ENCODE assay signal across 11 cellular contexts in the genomic region with DNA sequence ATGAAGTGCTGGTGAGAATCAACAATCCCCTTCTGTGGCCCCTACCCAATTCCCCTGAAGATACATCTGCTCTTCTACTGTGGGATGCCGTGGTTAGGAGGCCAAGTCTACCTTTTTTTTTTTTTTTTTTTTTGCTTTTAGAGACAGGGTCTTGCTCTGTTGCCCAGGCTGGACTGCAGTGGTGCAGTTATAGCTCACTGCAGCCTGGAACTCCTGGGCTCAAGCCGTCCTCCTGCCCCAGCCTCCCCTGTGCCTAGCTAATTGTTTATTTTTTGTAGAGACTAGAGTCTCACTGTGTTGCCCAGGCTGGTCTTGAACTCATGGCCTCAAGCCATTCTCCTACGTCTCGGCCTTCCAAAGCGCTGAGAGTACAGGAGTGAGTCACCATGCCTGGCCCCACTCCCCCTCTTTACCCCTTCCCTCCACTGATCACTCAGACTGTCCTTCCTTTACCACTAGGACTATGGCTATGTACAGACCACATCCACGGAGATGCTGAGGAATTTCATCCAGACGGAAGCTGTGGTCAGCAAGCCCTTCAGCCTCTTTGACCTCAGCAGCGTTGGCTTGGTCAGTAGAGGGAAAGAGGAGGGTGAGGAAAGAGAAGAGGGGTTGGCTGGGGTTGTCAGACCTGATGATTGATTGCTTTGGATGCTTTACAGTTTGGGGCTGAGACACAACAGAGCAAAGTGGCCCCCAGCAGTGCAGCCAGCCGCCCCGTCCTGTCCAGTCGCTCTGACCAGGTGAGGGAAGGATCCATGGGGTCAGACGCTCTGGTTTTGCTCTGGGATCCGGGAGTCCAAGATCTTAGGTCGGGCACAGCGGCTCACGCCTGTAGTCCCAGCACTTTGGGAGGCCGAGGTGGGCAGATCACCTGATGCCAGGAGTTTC. TPM values are rescaled to one million over a fixed set of nuclear protein-coding genes. Genes with fewer than 3 reads are reported as not detected.
DNase-seq lines count a peak whose midpoint lies in the region; ATAC-seq and TF ChIP-seq lines count a peak whose summit lies in the region.
"Had no signal": no experiment of that assay in that cellular context is flagged by ENCODE, and none has a peak within 500 bp of the region (broad histone marks: within the 10 kb centered on the region; RNA-seq: fewer than 3 reads in every experiment).

No MANE protein-coding gene starts in this region.

- DNase-seq in ACHN (peak; percentile 32), HCT116 (ENCODE audit: low read depth, low spot score) (no peak), DMS 273 treated with DMSO at 0.1 percent for 48 hours (lab: John Stamatoyannopoulos, UW) (no peak)
- no peak for DNase-seq in activated CD8-positive, alpha-beta T cell treated with anti-CD3 and anti-CD28 coated beads for 36 hours
- no peak for DNase-seq in stimulated activated CD4-positive, alpha-beta T cell treated with anti-CD3 and anti-CD28 coated beads, Interleukin-15, amount 100 ng/mL, for 24 hours
- DNase-seq: effector memory CD4-positive, alpha-beta T cell; H7; MG63 had no signal

- H3K4me3 ChIP-seq in HCT116 (replicated peaks in 1 of 2; ENCODE audit: low read depth in 1 of 2, low read length in 2 of 2) (peak overlapping the region; percentile 90 to 94), iPS-20b (ENCODE audit: low read length) (peak overlapping the region; percentile 96; the same call in 1 of the 2 replicates)

- no peaks in the 10 kb centered on the region for H3K27me3 Mint-ChIP-seq in activated CD8-positive, alpha-beta T cell treated with anti-CD3 and anti-CD28 coated beads for 36 hours

- H3K4me3 Mint-ChIP-seq in activated CD8-positive, alpha-beta T cell treated with anti-CD3 and anti-CD28 coated beads for 36 hours = peak overlapping the region; percentile 91

- H3K4me2 ChIP-seq in HCT116 (ENCODE audit: low read length) = peak overlapping the region; percentile 98

- H3K36me3 ChIP-seq in HCT116 (ENCODE audit: control insufficient read depth in 1 of 2, insufficient read depth in 2 of 2, low read length in 2 of 2) = peaks cover 20 to 34% of the 10 kb centered on the region in 2 experiments
- H3K36me3 ChIP-seq in iPS-20b (ENCODE audit: insufficient read depth, low read depth, low read length) = peaks cover 66% of the 10 kb centered on the region

- no peak overlapping the region for H2AFZ ChIP-seq in HCT116 (ENCODE audit: low read depth, low read length, poor library complexity, severe bottlenecking)

- H3K27ac Mint-ChIP-seq in activated CD8-positive, alpha-beta T cell treated with anti-CD3 and anti-CD28 coated beads for 36 hours = peak overlapping the region; percentile 72

- RAD21 ChIA-PET in HCT116 (lab: Charles Lee; ENCODE audit: low non-redundant PET in 1 of 2, low total read pairs in 2 of 2, uncharacterized antibody in 2 of 2, unreplicated experiment in 2 of 2) = no interaction called here

- H3K27me3 ChIP-seq in HCT116 (ENCODE audit: insufficient read depth, low read length) (no peaks in the 10 kb centered on the region), iPS-20b (ENCODE audit: insufficient read depth, low read length) (no peaks in the 10 kb centered on the region)
- H3K27me3 ChIP-seq: MG63 had no signal

- H3K4me1 Mint-ChIP-seq in activated CD8-positive, alpha-beta T cell treated with anti-CD3 and anti-CD28 coated beads for 36 hours (ENCODE audit: low read depth) = peaks cover 27% of the 10 kb centered on the region

- intact Hi-C loops in HCT116 (cut with micrococcal nuclease) = no loop called here
- intact Hi-C loops in activated CD8-positive, alpha-beta T cell treated with anti-CD3 and anti-CD28 coated beads for 36 hours (cut with micrococcal nuclease) = no loop called here

- H3K9me3 ChIP-seq in HCT116 (ENCODE audit: control insufficient read depth in 1 of 2, insufficient read depth in 1 of 2, low read depth in 1 of 2, low read length in 2 of 2) = no peaks in the 10 kb centered on the region
- H3K9me3 ChIP-seq in iPS-20b (ENCODE audit: insufficient read depth, low read depth, low read length) = no peaks in the 10 kb centered on the region
- H3K9me3 ChIP-seq: MG63 had no signal

- peak overlapping the region; percentile 100 for H3K9ac ChIP-seq in HCT116 (ENCODE audit: low read length)
- peak overlapping the region; percentile 100; the same call in 1 of the 2 replicates for H3K9ac ChIP-seq in iPS-20b (ENCODE audit: low read depth, low read length)

- TF ChIP-seq CTCF in HCT116 (IDR thresholded peaks at IDR 0.05 in 2 of 3, conservative IDR thresholded peaks at IDR 0.05 in 1 of 3; ENCODE audit: borderline replicate concordance in 1 of 3, insufficient read depth in 1 of 3, low read depth in 2 of 3, low read length in 2 of 3) = no peak
- no peak for TF ChIP-seq CTCF in activated CD8-positive, alpha-beta T cell treated with anti-CD3 and anti-CD28 coated beads for 36 hours (IDR thresholded peaks at IDR 0.05)

- peaks cover 7% of the 10 kb centered on the region; the same call in 1 of the 2 replicates for H4K20me1 ChIP-seq in HCT116 (ENCODE audit: insufficient read depth)

- no peak for TF ChIP-seq POLR2A in HCT116 (IDR thresholded peaks at IDR 0.05; ENCODE audit: borderline replicate concordance, extremely low read depth, insufficient read depth, insufficient read length)

- no peaks in the 10 kb centered on the region for H3K9me2 ChIP-seq in HCT116 (ENCODE audit: insufficient read depth)

- peaks cover 36% of the 10 kb centered on the region for H3K79me2 ChIP-seq in HCT116 (ENCODE audit: insufficient read depth, low read length)

- peak overlapping the region; percentile 88 for H3K27ac ChIP-seq in HCT116 (ENCODE audit: low read depth, low read length)
- no peak overlapping the region for H3K27ac ChIP-seq in iPS-20b (ENCODE audit: low read length)

- POLR2A ChIA-PET in HCT116 (lab: Charles Lee) = interaction anchor here (0.7 to 2.9 kb wide), 6 partner anchors 10 to 113 kb away, joined by 3 to 11 read pairs (median 4); a partner anchor contains a TSS
- POLR2A ChIA-PET in activated CD8-positive, alpha-beta T cell treated with anti-CD3 and anti-CD28 coated beads for 36 hours (lab: Charles Lee) = interaction anchor here (1.1 to 8.5 kb wide), 4 partner anchors 10 to 479 kb away, joined by 3 to 187 read pairs (median 51); a partner anchor contains a TSS

- CTCF ChIA-PET in HCT116 (lab: Charles Lee) = interaction anchor here (0.9 to 2.8 kb wide), 2 partner anchors 27 to 241 kb away, joined by 3 to 11 read pairs; no protein-coding TSS in a partner anchor
- CTCF ChIA-PET in activated CD8-positive, alpha-beta T cell treated with anti-CD3 and anti-CD28 coated beads for 36 hours (lab: Charles Lee) = interaction anchor here (0.7 to 3.1 kb wide), 6 partner anchors 8 to 278 kb away, joined by 3 to 18 read pairs (median 3); no protein-coding TSS in a partner anchor

- no TSS peak for BruUV-seq in HCT116 (replicated peaks; lab: Mats Ljungman, UMichigan)

- no peak for ATAC-seq in HCT116
- no peak for ATAC-seq in activated CD8-positive, alpha-beta T cell treated with anti-CD3 and anti-CD28 coated beads for 36 hours
- no peak for ATAC-seq in GM21390 (IDR thresholded peaks at IDR 0.05; ENCODE audit: unreplicated experiment)
- no peak for ATAC-seq in GM21381 (IDR thresholded peaks at IDR 0.05; ENCODE audit: unreplicated experiment)

- in situ Hi-C loops in ACHN (cut with HindIII; ENCODE audit: low pct_ligation_motif_present, low pct_unique_long_range_greater_than_20kb, low sequenced_read_pairs) = no loop called here

- TF ChIP-seq RAD21 in HCT116 (IDR thresholded peaks at IDR 0.05; ENCODE audit: low read depth) = no peak

- no peaks in the 10 kb centered on the region for H3K9me3 Mint-ChIP-seq in activated CD8-positive, alpha-beta T cell treated with anti-CD3 and anti-CD28 coated beads for 36 hours

- H3K4me1 ChIP-seq in HCT116 (ENCODE audit: control insufficient read depth in 1 of 2, insufficient read depth in 2 of 2, low read length in 2 of 2) (peaks cover 6 to 24% of the 10 kb centered on the region in 2 experiments; a peak in 3 of 4 replicates), iPS-20b (ENCODE audit: insufficient read depth, low read length) (0 out of 2 replicates have a peak, but pooled peaks cover 2% of the 10 kb centered on the region)

- peaks cover 37% of the 10 kb centered on the region for H3K36me3 Mint-ChIP-seq in activated CD8-positive, alpha-beta T cell treated with anti-CD3 and anti-CD28 coated beads for 36 hours (ENCODE audit: low read depth)

TF ChIP-seq in HCT116, 20 proteins besides CTCF, POLR2A, EP300 and RAD21:
- TF ChIP-seq SP1 (IDR thresholded peaks at IDR 0.05; ENCODE audit: low read depth) = no peak

RNA-seq across cellular contexts. Expression of a gene that starts 1.8 kb away (rescaled TPM):
- 20.0 TPM for total RNA-seq in HCT116 (2021; ENCODE audit: unreplicated experiment)
- 11.9 and 13.8 TPM in 2 replicates for polyA plus RNA-seq in HCT116 (2012)
- 10 to 100 TPM in 1 of 2 experiments, 1 to 10 TPM in 1; 9.8 to 10.9 TPM for total RNA-seq in activated CD8-positive, alpha-beta T cell treated with anti-CD3 and anti-CD28 coated beads for 36 hours

RNA-seq across cellular contexts. Expression of a gene that starts 2.0 kb away (rescaled TPM):
- total RNA-seq in HCT116 (2021; ENCODE audit: unreplicated experiment) = 387 TPM
- polyA plus RNA-seq in HCT116 (2012) = 273 and 296 TPM in 2 replicates
- total RNA-seq in activated CD8-positive, alpha-beta T cell treated with anti-CD3 and anti-CD28 coated beads for 36 hours = 100 to 1,000 TPM; 456 to 476 TPM

RNA-seq across cellular contexts. Expression of a gene that starts 14.4 kb away (rescaled TPM):
- total RNA-seq in HCT116 (2021; ENCODE audit: unreplicated experiment) = 126 TPM
- polyA plus RNA-seq in HCT116 (2012) = 136 and 154 TPM in 2 replicates
- total RNA-seq in activated CD8-positive, alpha-beta T cell treated with anti-CD3 and anti-CD28 coated beads for 36 hours = 10 to 100 TPM; 81.3 to 86.3 TPM

RNA-seq across cellular contexts. Expression of a gene that starts 16.0 kb away (rescaled TPM):
- 67.4 TPM for total RNA-seq in HCT116 (2021; ENCODE audit: unreplicated experiment)
- polyA plus RNA-seq in HCT116 (2012) = 54.4 and 55.3 TPM in 2 replicates
- total RNA-seq in activated CD8-positive, alpha-beta T cell treated with anti-CD3 and anti-CD28 coated beads for 36 hours = 10 to 100 TPM; 48.6 to 55.3 TPM

RNA-seq across cellular contexts. Expression of a gene that starts 16.2 kb away (rescaled TPM):
- total RNA-seq in HCT116 (2021; ENCODE audit: unreplicated experiment) = 2.6 TPM
- polyA plus RNA-seq in HCT116 (2012) = 0.82 and 1.0 TPM in 2 replicates
- total RNA-seq in activated CD8-positive, alpha-beta T cell treated with anti-CD3 and anti-CD28 coated beads for 36 hours = 10 to 100 TPM in 1 of 2 experiments, 1 to 10 TPM in 1; 9.8 to 10.4 TPM
